In genomic region chr16:30565526-30565925, GRCh38 we compare ENCODE assay signal across 16 cellular contexts.
"Had no signal": no experiment of that assay in that cellular context is flagged by ENCODE, and none has a peak within 500 bp of the region (broad histone marks: within the 10 kb centered on the region; RNA-seq: fewer than 3 reads in every experiment).

No MANE protein-coding gene starts in this region.

- ATAC-seq: foreskin keratinocyte; left colon; natural killer cell; psoas muscle; stimulated activated naive CD8-positive, alpha-beta T cell treated with anti-CD3 and anti-CD28 coated beads, Interleukin-15, Interleukin-2, amounts not matched to agents 100 U/mL and 50 U/mL, for 24 hours; upper lobe of right lung had no signal

- H3K4me3 ChIP-seq: dorsolateral prefrontal cortex, psoas muscle, sigmoid colon, suprapubic skin, upper lobe of right lung had no signal

- H3K9me3 ChIP-seq: psoas muscle, sigmoid colon, suprapubic skin, upper lobe of right lung had no signal

- H3K9me3 Mint-ChIP-seq: natural killer cell had no signal

- H3K36me3 Mint-ChIP-seq: natural killer cell had no signal

- H3K36me3 ChIP-seq: brain microvascular endothelial cell, suprapubic skin, upper lobe of right lung had no signal

- H3K4me3 Mint-ChIP-seq: natural killer cell had no signal

- H3K27me3 ChIP-seq: brain microvascular endothelial cell, dorsolateral prefrontal cortex, foreskin keratinocyte, sigmoid colon, suprapubic skin, upper lobe of right lung had no signal

- H3K27ac ChIP-seq: brain microvascular endothelial cell, foreskin keratinocyte, psoas muscle, sigmoid colon, suprapubic skin, upper lobe of right lung, VCaP had no signal

- DNase-seq: activated CD4-positive, alpha-beta T cell treated with anti-CD3 and anti-CD28 coated beads for 4 hours; activated naive CD4-positive, alpha-beta T cell treated with anti-CD3 and anti-CD28 coated beads, Interleukin-2, amount 50 U/mL, for 16 hours; amygdala; brain microvascular endothelial cell; foreskin keratinocyte; head of caudate nucleus; left colon; natural killer cell; sigmoid colon; stimulated activated CD4-positive, alpha-beta T cell treated with anti-CD3 and anti-CD28 coated beads, Interleukin-12 subunit alpha, Interleukin-12 subunit beta, amount 100 ng/mL, for 4 hours; stimulated activated naive CD8-positive, alpha-beta T cell treated with anti-CD3 and anti-CD28 coated beads, Interleukin-15, Interleukin-2, amounts not matched to agents 100 U/mL and 50 U/mL, for 24 hours; upper lobe of right lung had no signal
